Comparison of ENCODE assay signal across 8 cellular contexts in the genomic region with DNA sequence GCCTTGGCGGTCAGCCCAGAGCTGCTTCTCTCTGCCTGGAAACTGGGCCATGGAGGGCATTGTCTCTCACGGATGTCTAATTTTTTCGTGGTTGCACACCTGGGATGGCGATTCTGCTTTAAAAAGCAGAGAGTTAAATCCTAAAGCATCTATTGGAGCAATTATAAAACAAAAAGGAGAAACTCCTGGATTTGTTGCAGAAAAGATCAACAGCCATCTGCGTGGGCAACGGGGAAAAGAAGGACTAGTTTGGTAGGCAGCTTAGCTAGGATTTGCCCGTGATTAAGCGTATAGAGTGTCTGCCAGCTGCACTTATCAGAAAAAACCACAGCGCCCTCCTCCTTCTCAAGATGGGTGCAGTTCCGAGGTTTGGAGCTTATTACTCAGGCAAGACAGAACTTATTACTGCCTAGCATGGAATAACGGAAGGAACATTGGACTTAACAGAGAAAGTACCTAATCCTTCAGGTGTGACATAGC. TPM values are rescaled to one million over a fixed set of nuclear protein-coding genes. Genes with fewer than 3 reads are reported as not detected.
A peak's percentile ranks its signal among the peaks of the same experiment; 100 is the strongest.
DNase-seq lines count a peak whose midpoint lies in the region; ATAC-seq, FAIRE-seq and TF ChIP-seq lines count a peak whose summit lies in the region.

No MANE protein-coding gene starts in this region.

- H3K4me1 ChIP-seq in keratinocyte (ENCODE audit: control insufficient read depth, extremely low read depth, insufficient read depth, low read length) = peaks cover 10% of the 10 kb centered on the region

- peak; percentile 27 for ATAC-seq in GM21515 (IDR thresholded peaks at IDR 0.05; ENCODE audit: unreplicated experiment)
- ATAC-seq in GM18870 (IDR thresholded peaks at IDR 0.05; ENCODE audit: unreplicated experiment) = no peak

- peak; percentile 82 for FAIRE-seq in keratinocyte (lab: Jason Lieb, UNC)

- peak; percentile 60 for DNase-seq in COR-L47 (lab: John Stamatoyannopoulos, UW)
- peak; percentile 79 for DNase-seq in NB4 (ENCODE audit: low read depth)
- DNase-seq in T1000 (lab: John Stamatoyannopoulos, UW) = peak; percentile 32
- DNase-seq in central memory CD4-positive, alpha-beta T cell = peak; percentile 45
- peak; percentile 30 for DNase-seq in keratinocyte (ENCODE audit: low read depth, low spot score)
- DNase-seq in stimulated activated CD4-positive, alpha-beta T cell treated with anti-CD3 and anti-CD28 coated beads, Interleukin-12 subunit alpha, Interleukin-12 subunit beta, amount 100 ng/mL, for 48 hours (ENCODE audit: low read depth in 2 of 3, low spot score in 1 of 3) = peak in 2 of 3 donors; percentile 20 to 36

- H4K20me1 ChIP-seq in keratinocyte (ENCODE audit: control insufficient read depth, extremely low read depth, insufficient read depth, low read length) = no peaks in the 10 kb centered on the region

- peak overlapping the region; percentile 74 for H3K4me3 ChIP-seq in NB4 (ENCODE audit: low read depth, low read length)
- peak overlapping the region; percentile 74 to 97 (median 77) for H3K4me3 ChIP-seq in keratinocyte (ENCODE audit: control insufficient read depth in 2 of 3, extremely low read depth in 1 of 3, insufficient read depth in 2 of 3, low read depth in 1 of 3, low read length in 3 of 3)

- peak overlapping the region; percentile 82 for H3K4me2 ChIP-seq in keratinocyte (ENCODE audit: control insufficient read depth, extremely low read depth, insufficient read depth, low read depth, low read length)

- dilution Hi-C loops in keratinocyte (cut with MboI; ENCODE audit: extremely low pct_ligation_motif_present, low sequenced_read_pairs) = no loop called here

- peak overlapping the region; percentile 80 for H2AFZ ChIP-seq in keratinocyte (ENCODE audit: control insufficient read depth, low read length)

- no peak for TF ChIP-seq POLR2A in NB4 (IDR thresholded peaks at IDR 0.05; ENCODE audit: extremely low read depth, insufficient read length)

- H3K9me3 ChIP-seq in keratinocyte (ENCODE audit: control insufficient read depth, low read depth, low read length) = no peaks in the 10 kb centered on the region

- no peaks in the 10 kb centered on the region for H3K27me3 ChIP-seq in keratinocyte (ENCODE audit: control insufficient read depth, extremely low read depth, insufficient read depth, low read length)

- H3K36me3 ChIP-seq in keratinocyte (ENCODE audit: control insufficient read depth in 2 of 2, extremely low read depth in 1 of 2, insufficient read depth in 2 of 2, low read length in 2 of 2) = peaks cover 2 to 5% of the 10 kb centered on the region in 2 experiments

- no peaks in the 10 kb centered on the region for H3K9me1 ChIP-seq in keratinocyte (ENCODE audit: control insufficient read depth, extremely low read depth, insufficient read depth, low read length)

- H3K79me2 ChIP-seq in keratinocyte (ENCODE audit: control insufficient read depth, insufficient read depth, low read length) = peaks cover 43% of the 10 kb centered on the region

- H3K27ac ChIP-seq in keratinocyte (ENCODE audit: control insufficient read depth, insufficient read depth, low read length) = peak overlapping the region; percentile 38

- peak overlapping the region; percentile 87 for H3K9ac ChIP-seq in keratinocyte (ENCODE audit: control insufficient read depth, extremely low read depth, insufficient read depth, low read length)

- peak; percentile 4 for TF ChIP-seq CTCF in NB4 (IDR thresholded peaks at IDR 0.05; ENCODE audit: low read depth, low read length)
- TF ChIP-seq CTCF in keratinocyte (optimal IDR thresholded peaks at IDR 0.05 in 1 of 3, IDR thresholded peaks at IDR 0.05 in 1 of 3, conservative IDR thresholded peaks at IDR 0.05 in 1 of 3; ENCODE audit: extremely low read depth in 1 of 3, insufficient read depth in 2 of 3, low read length in 3 of 3) = peak; percentile 44 to 72 (median 48)

RNA-seq across cellular contexts. Expression of gene SLC25A24, which starts 0.5 kb away (rescaled TPM):
- 35.3 to 58.9 TPM (median 36.0 TPM) in 3 replicates for polyA plus RNA-seq in keratinocyte
- polyA plus RNA-seq in keratinocyte (2011; ENCODE audit: low read depth) = 26.6 TPM
- 25.9 and 49.9 TPM in 2 replicates for polyA plus RNA-seq in keratinocyte (2011; cell fraction: cytosol; rRNA removed)
- 30.8 and 45.2 TPM in 2 replicates for polyA plus RNA-seq in keratinocyte (2011; cell fraction: nucleus; rRNA removed)
- polyA plus RNA-seq in keratinocyte (2012; ENCODE audit: low replicate concordance) = 15.3 and 34.6 TPM in 2 replicates
- 16.1 to 44.2 TPM (median 28.8 TPM) in 3 replicates for polyA minus RNA-seq in keratinocyte
- polyA minus RNA-seq in keratinocyte (2011; cell fraction: cytosol; rRNA and poly(A)+ RNA removed) = 40.5 TPM
- polyA minus RNA-seq in keratinocyte (2011; cell fraction: nucleus; rRNA and poly(A)+ RNA removed) = 26.9 and 47.0 TPM in 2 replicates

RNA-seq across cellular contexts. Expression of gene NBPF4, which starts 43.2 kb away (rescaled TPM):
- not detected in 3 replicates for polyA plus RNA-seq in keratinocyte
- not detected for polyA plus RNA-seq in keratinocyte (2011; ENCODE audit: low read depth)
- not detected in 2 replicates for polyA plus RNA-seq in keratinocyte (2011; cell fraction: cytosol; rRNA removed)
- polyA plus RNA-seq in keratinocyte (2011; cell fraction: nucleus; rRNA removed) = not detected in 2 replicates
- not detected in 2 replicates for polyA plus RNA-seq in keratinocyte (2012; ENCODE audit: low replicate concordance)
- not detected in 3 replicates for polyA minus RNA-seq in keratinocyte
- not detected for polyA minus RNA-seq in keratinocyte (2011; cell fraction: cytosol; rRNA and poly(A)+ RNA removed)
- polyA minus RNA-seq in keratinocyte (2011; cell fraction: nucleus; rRNA and poly(A)+ RNA removed) = not detected in 2 replicates

Comparison
In these comparisons a context has a peak if more than half of its experiments do, and no peak if none do; other contexts are left out.
1. DNase-seq: peak in every context shown above with its lines; median percentile 79 in NB4; 60 in COR-L47; 45 in central memory CD4-positive, alpha-beta T cell; 32 in T1000; 30 in keratinocyte; 28 in stimulated activated CD4-positive, alpha-beta T cell treated with anti-CD3 and anti-CD28 coated beads, Interleukin-12 subunit alpha, Interleukin-12 subunit beta, amount 100 ng/mL, for 48 hours.